Comparison of ENCODE assay signal across 12 cellular contexts in genomic region chr6:81565071-81565470, GRCh38.
"Had no signal": no experiment of that assay in that cellular context is flagged by ENCODE, and none has a peak within 500 bp of the region (broad histone marks: within the 10 kb centered on the region; RNA-seq: fewer than 3 reads in every experiment).

No MANE protein-coding gene starts in this region.

- H3K4me1 ChIP-seq: breast epithelium had no signal

- H3K27ac ChIP-seq: breast epithelium, thyroid gland had no signal

- H3K4me3 ChIP-seq: breast epithelium, thyroid gland had no signal

- H3K9me3 ChIP-seq: breast epithelium, thyroid gland had no signal

- DNase-seq: activated CD4-positive, CD25-positive, alpha-beta regulatory T cell; activated effector memory CD4-positive, alpha-beta T cell treated with Interleukin-2 at 50 U/mL for 16 hours; activated T-cell treated with anti-CD3 and anti-CD28 coated beads, Interleukin-2, amount 50 U/mL, for 24 hours; amniotic stem cell; endodermal cell; erythroblast; glutamatergic neuron; immature natural killer cell; mammary epithelial cell; stimulated activated CD4-positive, alpha-beta T cell treated with anti-CD3 and anti-CD28 coated beads, Interleukin-4, amount 100 ng/mL, for 4 hours; thyroid gland had no signal

- H3K27me3 ChIP-seq: breast epithelium, thyroid gland had no signal

- H3K36me3 ChIP-seq: breast epithelium, thyroid gland had no signal
